ENCODE assay signal across 23 cellular contexts in the genomic region with DNA sequence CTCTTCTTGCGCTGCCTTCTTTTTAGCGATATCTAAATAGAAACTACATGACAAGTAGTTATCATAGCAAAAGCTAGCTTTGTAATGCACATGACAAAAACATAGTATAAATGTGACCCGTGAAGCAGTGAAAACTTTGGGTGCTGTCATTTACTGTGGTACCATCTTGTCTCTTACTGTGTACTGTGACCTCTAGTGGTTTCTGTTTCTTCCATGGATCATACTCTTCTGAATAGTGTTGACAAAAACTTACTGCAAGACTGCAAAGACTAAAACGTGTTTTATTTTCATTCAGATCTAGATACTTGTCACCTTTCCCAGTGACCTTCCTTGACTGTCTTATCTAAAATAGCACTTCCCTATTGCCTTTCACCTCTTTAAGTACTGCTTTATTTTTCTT. TPM values are rescaled to one million over a fixed set of nuclear protein-coding genes. Genes with fewer than 3 reads are reported as not detected.
A peak's percentile ranks its signal among the peaks of the same experiment; 100 is the strongest.
DNase-seq lines count a peak whose midpoint lies in the region; ATAC-seq, FAIRE-seq and TF ChIP-seq lines count a peak whose summit lies in the region.
"Had no signal": no experiment of that assay in that cellular context is flagged by ENCODE, and none has a peak within 500 bp of the region (broad histone marks: within the 10 kb centered on the region; RNA-seq: fewer than 3 reads in every experiment).

No MANE protein-coding gene starts in this region.

- peak; percentile 17 for TF ChIP-seq CTCF in GM12864 (IDR thresholded peaks at IDR 0.05; ENCODE audit: low read depth, low read length, missing control alignments)
- TF ChIP-seq CTCF in OCI-LY3 (IDR thresholded peaks at IDR 0.05; ENCODE audit: low read depth, low read length): peak; percentile 17; the same call in 1 of the 2 replicates
- TF ChIP-seq CTCF in brain microvascular endothelial cell (IDR thresholded peaks at IDR 0.05; ENCODE audit: low read depth, low read length, missing control alignments): no peak

- peaks cover 96% of the 10 kb centered on the region for H3K79me2 ChIP-seq in OCI-LY3 (ENCODE audit: low read length)

- FAIRE-seq in GM18507 (lab: Jason Lieb, UNC): peak; percentile 24
- FAIRE-seq: A549 had no signal

- H3K4me3 ChIP-seq in GM12864 (ENCODE audit: low read depth, low read length) (no peak overlapping the region), OCI-LY3 (ENCODE audit: low read length) (no peak overlapping the region), brain microvascular endothelial cell (ENCODE audit: low read depth, low read length) (no peak overlapping the region)
- H3K4me3 ChIP-seq: A549, GM23248, HAP-1, PC-9 had no signal

- no peak overlapping the region for H3K9ac ChIP-seq in OCI-LY3 (ENCODE audit: low read length)
- H3K9ac ChIP-seq: GM23248 had no signal

- no peaks in the 10 kb centered on the region for H3K9me3 ChIP-seq in OCI-LY3 (ENCODE audit: insufficient read depth, low read length)
- H3K9me3 ChIP-seq: A549, Caco-2, HAP-1 had no signal

- DNase-seq in GM12864 (ENCODE audit: low read depth) (no peak), GM18507 (ENCODE audit: extremely low spot score, insufficient read length, low read depth) (no peak), left colon (no peak), AG08396 (ENCODE audit: low spot score) (no peak), brain microvascular endothelial cell (no peak)
- DNase-seq: Caco-2; CD4-positive, alpha-beta memory T cell; DMS 273 treated with DMSO at 0.1 percent for 48 hours; DMS79 treated with DMSO at 0.1 percent for 48 hours; GM23248; KG1; NCI-H1417 treated with DMSO at 0.1 percent for 48 hours; NCI-H187; NCI-H446; NCI-H526 treated with DMSO at 0.1 percent for 48 hours; PC-9; RPMI8226; SHP77; T-helper 2 cell had no signal

- no peaks in the 10 kb centered on the region for H3K27me3 ChIP-seq in OCI-LY3 (ENCODE audit: low read depth, low read length)
- H3K27me3 ChIP-seq in brain microvascular endothelial cell (replicated peaks): no peaks in the 10 kb centered on the region

- in situ Hi-C loops in brain microvascular endothelial cell (cut with HindIII; ENCODE audit: low pct_ligation_motif_present, low sequenced_read_pairs): no loop called here

- peaks cover 88% of the 10 kb centered on the region for H4K20me1 ChIP-seq in OCI-LY3 (ENCODE audit: insufficient read depth, low read length)

- H3K36me3 ChIP-seq in OCI-LY3 (replicated peaks; ENCODE audit: low read depth, low read length) (peaks cover 3% of the 10 kb centered on the region), brain microvascular endothelial cell (replicated peaks) (no peaks in the 10 kb centered on the region)
- H3K36me3 ChIP-seq: HAP-1 had no signal

- H3K27ac ChIP-seq in OCI-LY3 (ENCODE audit: low read length) (no peak overlapping the region), brain microvascular endothelial cell (no peak overlapping the region)
- H3K27ac ChIP-seq: A549, GM23248, PC-9 had no signal

- no peak overlapping the region for H2AFZ ChIP-seq in OCI-LY3 (ENCODE audit: low read depth, low read length)
- H2AFZ ChIP-seq: GM23248, PC-9 had no signal

- peaks cover 11% of the 10 kb centered on the region for H3K4me1 ChIP-seq in OCI-LY3 (ENCODE audit: low read length)
- H3K4me1 ChIP-seq: Caco-2 had no signal

- H3K4me2 ChIP-seq in OCI-LY3 (ENCODE audit: low read length): no peak overlapping the region
- H3K4me2 ChIP-seq: A549, PC-9 had no signal

- intact Hi-C loops in left colon (cut with DNase I, micrococcal nuclease): no loop called here

- ATAC-seq in left colon (peak; percentile 17), HG02970 (IDR thresholded peaks at IDR 0.05; ENCODE audit: low FRiP score, unreplicated experiment) (no peak)
- ATAC-seq: A549 had no signal

RNA-seq across cellular contexts. Expression of gene RLF, which starts 6.1 kb away (rescaled TPM):
- 10 to 100 TPM in 1 of 2 donors, 1 to 10 TPM in 1; 9.5 to 14.7 TPM for total RNA-seq in left colon
